ENCODE assay signal across 8 cellular contexts in genomic region chr16:12062343-12063003, GRCh38.
DNase-seq lines count a peak whose midpoint lies in the region; ATAC-seq and TF ChIP-seq lines count a peak whose summit lies in the region.

No MANE protein-coding gene starts in this region.

- H3K9me3 Mint-ChIP-seq in activated CD8-positive, alpha-beta memory T cell treated with anti-CD3 and anti-CD28 coated beads, Interleukin-2, amount 10 ng/mL, durations not matched to agents 7 days and 5 days (ENCODE audit: low read depth) = no peaks in the 10 kb centered on the region

- peak; percentile 47 to 83 for TF ChIP-seq EP300 in tibial nerve (IDR thresholded peaks at IDR 0.05)

- H3K27ac Mint-ChIP-seq in activated CD8-positive, alpha-beta memory T cell treated with anti-CD3 and anti-CD28 coated beads, Interleukin-2, amount 10 ng/mL, durations not matched to agents 7 days and 5 days = no peak overlapping the region

- peak overlapping the region in 1 of 4 donors; percentile 25 for H3K27ac ChIP-seq in body of pancreas
- peak overlapping the region in 3 of 4 donors; percentile 57 to 86 (median 81) for H3K27ac ChIP-seq in tibial nerve

- WGBS in body of pancreas, 2 donors = 65 to 71% methylated on average over 7 to 10 of the region's 10 CpGs
- WGBS in tibial nerve, 2 donors = 31 to 40% methylated on average over 9 to 10 of the region's 10 CpGs

- H3K27me3 ChIP-seq in body of pancreas = no peaks in the 10 kb centered on the region
- no peaks in the 10 kb centered on the region for H3K27me3 ChIP-seq in tibial nerve

- intact Hi-C loops in body of pancreas (cut with DNase I) = no loop called here

- H3K27me3 Mint-ChIP-seq in activated CD8-positive, alpha-beta memory T cell treated with anti-CD3 and anti-CD28 coated beads, Interleukin-2, amount 10 ng/mL, durations not matched to agents 7 days and 5 days = no peaks in the 10 kb centered on the region

- H3K36me3 ChIP-seq in body of pancreas (replicated peaks in 1 of 2; ENCODE audit: insufficient read depth in 1 of 2, low read depth in 2 of 2) (no peaks in the 10 kb centered on the region), tibial nerve (peaks cover 0 to 15% (median 0%) of the 10 kb centered on the region in 3 donors)

- TF ChIP-seq CTCF in body of pancreas (IDR thresholded peaks at IDR 0.05) (no peak), tibial nerve (IDR thresholded peaks at IDR 0.05) (no peak)

- no peaks in the 10 kb centered on the region for H3K4me1 ChIP-seq in body of pancreas
- H3K4me1 ChIP-seq in tibial nerve = peaks cover 0 to 26% (median 4%) of the 10 kb centered on the region in 4 donors

- no peak overlapping the region for H3K4me3 ChIP-seq in body of pancreas
- no peak overlapping the region for H3K4me3 ChIP-seq in tibial nerve

- no peaks in the 10 kb centered on the region for H3K9me3 ChIP-seq in body of pancreas
- H3K9me3 ChIP-seq in tibial nerve = no peaks in the 10 kb centered on the region

- TF ChIP-seq POLR2A in body of pancreas (IDR thresholded peaks at IDR 0.05) = no peak
- TF ChIP-seq POLR2A in tibial nerve (IDR thresholded peaks at IDR 0.05) = no peak

- H3K4me1 Mint-ChIP-seq in activated CD8-positive, alpha-beta memory T cell treated with anti-CD3 and anti-CD28 coated beads, Interleukin-2, amount 10 ng/mL, durations not matched to agents 7 days and 5 days = peaks cover 8% of the 10 kb centered on the region

- CTCF ChIA-PET in activated CD8-positive, alpha-beta memory T cell treated with anti-CD3 and anti-CD28 coated beads, Interleukin-2, amount 10 ng/mL, durations not matched to agents 7 days and 5 days (lab: Charles Lee) = interaction anchor here (0.8 to 0.9 kb wide), 2 partner anchors 32 to 668 kb away, joined by 3 read pairs; no protein-coding TSS in a partner anchor

- DNase-seq in HS-5 (ENCODE audit: low read depth) (peak; percentile 94), body of pancreas (peak in 3 of 4 donors; percentile 42 to 75 (median 44)), kidney tubule cell (ENCODE audit: low spot score) (peak; percentile 91), tibial nerve (ENCODE audit: low spot score in 2 of 2) (peak; percentile 68 to 82), NCI-H1105 treated with DMSO at 0.1 percent for 48 hours (lab: John Stamatoyannopoulos, UW) (no peak), D341Med (ENCODE audit: low spot score) (no peak)
- no peak for DNase-seq in activated CD8-positive, alpha-beta memory T cell treated with anti-CD3 and anti-CD28 coated beads, Interleukin-2, amount 10 ng/mL, durations not matched to agents 7 days and 5 days

- ATAC-seq in body of pancreas (peak; percentile 69), HG02870 (IDR thresholded peaks at IDR 0.05; ENCODE audit: unreplicated experiment) (no peak)
- no peak for ATAC-seq in activated CD8-positive, alpha-beta memory T cell treated with anti-CD3 and anti-CD28 coated beads, Interleukin-2, amount 10 ng/mL, durations not matched to agents 7 days and 5 days

- no peak overlapping the region for H3K4me3 Mint-ChIP-seq in activated CD8-positive, alpha-beta memory T cell treated with anti-CD3 and anti-CD28 coated beads, Interleukin-2, amount 10 ng/mL, durations not matched to agents 7 days and 5 days

- H3K36me3 Mint-ChIP-seq in activated CD8-positive, alpha-beta memory T cell treated with anti-CD3 and anti-CD28 coated beads, Interleukin-2, amount 10 ng/mL, durations not matched to agents 7 days and 5 days = no peaks in the 10 kb centered on the region

Comparison
In these comparisons a context has a peak if more than half of its experiments do, and no peak if none do; other contexts are left out.
1. DNase-seq: peak in HS-5 (single experiment), body of pancreas (3 of 4), kidney tubule cell (single experiment) and tibial nerve (2 of 2); none in activated CD8-positive, alpha-beta memory T cell treated with anti-CD3 and anti-CD28 coated beads, Interleukin-2, amount 10 ng/mL, durations not matched to agents 7 days and 5 days (single experiment), NCI-H1105 treated with DMSO at 0.1 percent for 48 hours (single experiment) and D341Med (single experiment).